ENCODE assay signal across 22 cellular contexts in the genomic region with DNA sequence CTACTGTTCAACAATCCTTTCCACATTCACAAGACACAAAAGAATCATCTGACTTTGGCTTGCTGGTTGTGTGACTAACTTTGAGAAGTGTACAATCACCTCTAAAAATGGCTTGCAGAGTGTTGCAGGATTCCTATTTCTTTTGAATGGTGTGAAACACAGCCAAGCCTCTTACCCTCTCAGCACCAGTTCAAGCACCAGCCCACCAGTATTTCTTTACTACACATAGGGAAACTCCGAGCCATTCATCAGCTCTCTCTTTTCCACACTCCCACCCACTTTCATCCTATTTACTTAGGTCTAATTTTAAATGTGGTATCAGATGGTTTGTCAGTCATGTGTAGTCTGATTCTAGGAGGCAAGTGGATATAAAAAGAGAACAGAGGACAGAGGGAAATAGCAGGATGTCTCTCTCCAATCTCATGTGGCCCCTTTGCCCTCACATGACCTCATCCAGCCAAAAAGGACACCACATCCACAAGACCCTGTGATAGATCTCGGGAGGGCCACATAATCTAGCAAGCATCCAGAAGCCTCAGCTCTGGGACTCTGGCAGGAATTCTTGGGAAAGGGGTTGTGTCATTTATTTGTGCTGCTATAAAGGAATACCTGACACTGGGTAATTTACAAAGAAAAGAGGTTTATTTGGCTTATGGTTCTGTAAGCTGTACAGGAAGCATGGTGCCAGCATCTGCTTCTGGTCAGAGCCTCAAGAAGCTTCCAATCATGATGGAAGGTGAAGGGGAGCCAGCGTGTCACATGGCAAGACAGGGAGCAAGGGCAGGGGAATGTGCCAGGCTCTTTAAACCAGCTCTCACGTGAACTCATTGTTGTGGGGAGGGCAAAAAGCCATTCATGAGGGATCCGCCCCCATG.
"Had no signal": no experiment of that assay in that cellular context is flagged by ENCODE, and none has a peak within 500 bp of the region (broad histone marks: within the 10 kb centered on the region; RNA-seq: fewer than 3 reads in every experiment).

No MANE protein-coding gene starts in this region.

- H3K27me3 ChIP-seq: adrenal gland, SJCRH30 had no signal

- H3K4me2 ChIP-seq: SK-N-SH had no signal

- H3K4me3 ChIP-seq: adrenal gland, SJCRH30 had no signal

- H3K27ac ChIP-seq: adrenal gland, SJCRH30, VCaP had no signal

- H3K36me3 ChIP-seq: adrenal gland, SJCRH30 had no signal

- H3K9me3 ChIP-seq: adrenal gland, SJCRH30, SK-N-SH had no signal

- DNase-seq: activated CD4-positive, alpha-beta memory T cell treated with anti-CD3 and anti-CD28 coated beads for 36 hours; activated CD4-positive, alpha-beta T cell treated with anti-CD3 and anti-CD28 coated beads, Interleukin-2, amount 10 ng/mL, durations not matched to agents 7 days and 5 days; activated CD4-positive, CD25-positive, alpha-beta regulatory T cell; activated CD8-positive, alpha-beta memory T cell treated with anti-CD3 and anti-CD28 coated beads for 24 hours; activated naive CD4-positive, alpha-beta T cell treated with anti-CD3 and anti-CD28 coated beads, Interleukin-2, amount 50 U/mL, for 16 hours; activated naive CD8-positive, alpha-beta T cell treated with anti-CD3 and anti-CD28 coated beads, Interleukin-2, amount 10 ng/mL, durations not matched to agents 7 days and 5 days; activated T-cell treated with anti-CD3 and anti-CD28 coated beads for 4 hours; activated T-cell treated with anti-CD3 and anti-CD28 coated beads, Interleukin-2, amount 50 U/mL, for 72 hours; adrenal gland; Kasumi-1; KBM-7; NCI-H1048; NCI-H1417; NCI-H1930; NCI-H2171; NCI-H226; NCI-H526; NCI-H82; SJCRH30; SK-N-SH; T-helper 1 cell had no signal

- H3K9ac ChIP-seq: SK-N-SH had no signal

- ATAC-seq: activated T-cell treated with anti-CD3 and anti-CD28 coated beads, Interleukin-2, amount 50 U/mL, for 72 hours had no signal

- H3K4me1 ChIP-seq: adrenal gland, SJCRH30 had no signal
